ENCODE assay signal across 8 cellular contexts in the genomic region with DNA sequence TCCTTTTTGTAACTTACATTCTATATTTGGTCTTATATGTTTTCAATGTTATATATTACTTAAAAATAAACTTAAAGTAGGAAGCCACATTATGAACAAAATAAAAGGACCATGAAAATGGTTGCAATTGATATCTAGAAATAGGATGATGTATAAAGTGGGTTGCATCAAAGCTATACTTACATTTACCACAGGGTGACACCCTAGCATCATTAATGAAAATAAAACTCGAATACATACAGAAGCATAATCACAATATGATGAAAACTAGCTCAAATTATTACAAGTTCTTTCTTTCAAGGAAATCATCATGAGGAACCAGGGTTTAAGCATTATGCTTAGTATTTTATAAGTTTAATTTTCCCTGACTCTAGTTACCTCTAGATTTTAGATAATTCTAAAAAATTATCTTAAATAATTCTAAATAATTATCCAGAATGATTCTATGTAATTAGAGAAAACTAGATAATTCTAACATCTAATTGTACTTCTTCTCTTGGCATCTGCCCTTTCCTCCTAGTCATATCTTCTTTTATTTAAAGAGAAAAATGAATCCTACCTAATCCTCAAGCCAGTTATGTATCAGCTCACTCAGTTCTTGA. TPM values are rescaled to one million over a fixed set of nuclear protein-coding genes. Genes with fewer than 3 reads are reported as not detected.
DNase-seq lines count a peak whose midpoint lies in the region; ATAC-seq and TF ChIP-seq lines count a peak whose summit lies in the region.

No MANE protein-coding gene starts in this region.

- WGBS in mammary epithelial cell (ENCODE audit: low coverage, missing lambda C conversion rate), result 0% methylated on average over 1 of the region's 1 CpG
- WGBS in right lobe of liver (ENCODE audit: insufficient coverage, low coverage, low lambda C conversion rate, missing lambda C conversion rate), result 0% methylated on average over 1 of the region's 1 CpG

- H3K79me2 ChIP-seq in mammary epithelial cell (ENCODE audit: insufficient read depth, low read length), result no peaks in the 10 kb centered on the region

- ATAC-seq in right lobe of liver (peak; percentile 56 to 69 (median 64)), GM21526 (IDR thresholded peaks at IDR 0.05; ENCODE audit: low FRiP score, unreplicated experiment) (no peak), HG03159 (IDR thresholded peaks at IDR 0.05; ENCODE audit: unreplicated experiment) (no peak), HG03432 (IDR thresholded peaks at IDR 0.05; ENCODE audit: unreplicated experiment) (no peak)

- TF ChIP-seq CTCF in mammary epithelial cell (conservative IDR thresholded peaks at IDR 0.05 in 1 of 2, IDR thresholded peaks at IDR 0.05 in 1 of 2; ENCODE audit: extremely low read depth in 1 of 2, insufficient read depth in 1 of 2, low read depth in 1 of 2, low read length in 2 of 2), result peak; percentile 68 to 74
- TF ChIP-seq CTCF in right lobe of liver (IDR thresholded peaks at IDR 0.05), result peak; percentile 56 to 81 (median 61)

- no peaks in the 10 kb centered on the region for H3K4me1 ChIP-seq in mammary epithelial cell (ENCODE audit: insufficient read depth, low read length)
- no peaks in the 10 kb centered on the region for H3K4me1 ChIP-seq in right lobe of liver

- H3K27me3 ChIP-seq in mammary epithelial cell (ENCODE audit: insufficient read depth, low read length), result peaks cover 16% of the 10 kb centered on the region
- H3K27me3 ChIP-seq in right lobe of liver, result no peaks in the 10 kb centered on the region

- no peaks in the 10 kb centered on the region for H3K36me3 ChIP-seq in mammary epithelial cell (ENCODE audit: insufficient read depth, low read length)
- no peaks in the 10 kb centered on the region for H3K36me3 ChIP-seq in right lobe of liver

- H3K9me3 ChIP-seq in mammary epithelial cell (replicated peaks; ENCODE audit: insufficient read depth, low read length) (no peaks in the 10 kb centered on the region), right lobe of liver (no peaks in the 10 kb centered on the region)

- H2AFZ ChIP-seq in mammary epithelial cell (ENCODE audit: low read depth, low read length), result no peak overlapping the region

- in situ Hi-C loops in mammary epithelial cell (cut with MboI; ENCODE audit: low sequenced_read_pairs in 2 of 2), result loop anchor here (5.0 to 10.0 kb wide), 4 partner anchors 421 to 716 kb away; no protein-coding TSS in a partner anchor

- no peaks in the 10 kb centered on the region for H4K20me1 ChIP-seq in mammary epithelial cell (ENCODE audit: insufficient read depth, low read length)

- H3K27ac ChIP-seq in mammary epithelial cell (ENCODE audit: insufficient read depth, low read depth, low read length), result no peak overlapping the region
- H3K27ac ChIP-seq in right lobe of liver, result no peak overlapping the region

- DNase-seq in DMS 273 (lab: John Stamatoyannopoulos, UW; ENCODE audit: unreplicated experiment) (peak; percentile 41), DMS 273 treated with DMSO at 0.1 percent for 48 hours (lab: John Stamatoyannopoulos, UW) (no peak), NCI-H1105 (lab: John Stamatoyannopoulos, UW) (peak; percentile 19), mammary epithelial cell (peak; percentile 20), right lobe of liver (no peak)

- dilution Hi-C loops in mammary epithelial cell (cut with HindIII; ENCODE audit: low sequenced_read_pairs), result no loop called here

- CTCF ChIA-PET in mammary epithelial cell (lab: Charles Lee; ENCODE audit: low non-redundant PET), result interaction anchor here (0.6 to 1.1 kb wide), 6 partner anchors 38 to 1586 kb away, joined by 3 to 6 read pairs (median 4); no protein-coding TSS in a partner anchor

- no peak overlapping the region for H3K4me3 ChIP-seq in mammary epithelial cell (replicated peaks in 1 of 3; ENCODE audit: insufficient read depth in 1 of 3, low read depth in 2 of 3, low read length in 3 of 3)
- H3K4me3 ChIP-seq in right lobe of liver, result no peak overlapping the region

- H3K4me2 ChIP-seq in mammary epithelial cell (ENCODE audit: insufficient read depth, low read depth, low read length), result no peak overlapping the region

- H3K9ac ChIP-seq in mammary epithelial cell (ENCODE audit: insufficient read depth, low read length), result no peak overlapping the region

- intact Hi-C loops in mammary epithelial cell (cut with micrococcal nuclease), result loop anchor here (1.0 kb wide), 3 partner anchors 428 to 715 kb away; no protein-coding TSS in a partner anchor
- intact Hi-C loops in right lobe of liver (cut with DNase I), result loop anchor here in 1 of 2 donors (5.0 kb wide), 1 partner anchor 426 kb away; no protein-coding TSS in a partner anchor

- no peak for TF ChIP-seq POLR2A in right lobe of liver (IDR thresholded peaks at IDR 0.05)

- no TSS peak for BruUV-seq in mammary epithelial cell (replicated peaks; lab: Mats Ljungman, UMichigan)

RNA-seq across cellular contexts. Expression of gene TAS2R7, which starts 31.2 kb away (rescaled TPM):
- under 1 TPM in 1 of 2 donors, not detected in 1; 0.33 TPM for total RNA-seq in mammary epithelial cell
- not detected for polyA plus RNA-seq in mammary epithelial cell
- polyA minus RNA-seq in mammary epithelial cell, result not detected
- not detected for total RNA-seq in right lobe of liver

RNA-seq across cellular contexts. Expression of gene TAS2R8, which starts 35.9 kb away (rescaled TPM):
- under 1 TPM in 1 of 2 donors, not detected in 1; 0.50 TPM for total RNA-seq in mammary epithelial cell
- polyA plus RNA-seq in mammary epithelial cell, result not detected
- not detected for polyA minus RNA-seq in mammary epithelial cell
- total RNA-seq in right lobe of liver, result not detected

RNA-seq across cellular contexts. Expression of gene TAS2R9, which starts 38.7 kb away (rescaled TPM):
- total RNA-seq in mammary epithelial cell, result not detected
- polyA plus RNA-seq in mammary epithelial cell, result not detected
- polyA minus RNA-seq in mammary epithelial cell, result not detected
- not detected for total RNA-seq in right lobe of liver

RNA-seq across cellular contexts. Expression of gene YBX3, which starts 48.1 kb away (rescaled TPM):
- 100 to 1,000 TPM; 323 to 416 TPM for total RNA-seq in mammary epithelial cell
- polyA plus RNA-seq in mammary epithelial cell, result 369 TPM
- polyA minus RNA-seq in mammary epithelial cell, result 461 TPM
- 10 to 100 TPM; 16.0 to 34.2 (median 23.2) TPM for total RNA-seq in right lobe of liver

RNA-seq across cellular contexts. Expression of gene TAS2R10, which starts 54.9 kb away (rescaled TPM):
- total RNA-seq in mammary epithelial cell (1 to 10 TPM in 1 of 2 donors, not detected in 1; 2.7 TPM), right lobe of liver (under 1 TPM in 3 of 6 experiments, not detected in 3; 0.37 to 0.65 (median 0.39) TPM)
- polyA plus RNA-seq in mammary epithelial cell, result not detected
- not detected for polyA minus RNA-seq in mammary epithelial cell

Comparison
In these comparisons a context has a peak if more than half of its experiments do, and no peak if none do; other contexts are left out.
1. DNase-seq: peak in DMS 273 (single experiment), NCI-H1105 (single experiment) and mammary epithelial cell (single experiment); none in DMS 273 treated with DMSO at 0.1 percent for 48 hours (single experiment) and right lobe of liver (0 of 3).
2. ATAC-seq: peak in right lobe of liver (4 of 4); none in GM21526 (single experiment), HG03159 (single experiment) and HG03432 (single experiment).